In genomic region chr7:99919814-99920618, GRCh38 we compare ENCODE assay signal across 8 cellular contexts. TPM values are rescaled to one million over a fixed set of nuclear protein-coding genes. Genes with fewer than 3 reads are reported as not detected.
A peak's percentile ranks its signal among the peaks of the same experiment; 100 is the strongest.
DNase-seq lines count a peak whose midpoint lies in the region; ATAC-seq, FAIRE-seq and TF ChIP-seq lines count a peak whose summit lies in the region.

No MANE protein-coding gene starts in this region.

- H3K27ac ChIP-seq in keratinocyte (ENCODE audit: control insufficient read depth, insufficient read depth, low read length) = peak overlapping the region; percentile 76
- H3K27ac ChIP-seq in testis = peak overlapping the region; percentile 85 to 88

- dilution Hi-C loops in keratinocyte (cut with MboI; ENCODE audit: extremely low pct_ligation_motif_present, low sequenced_read_pairs) = no loop called here

- no peaks in the 10 kb centered on the region for H3K27me3 Mint-ChIP-seq in activated CD4-positive, alpha-beta T cell treated with anti-CD3 and anti-CD28 coated beads for 36 hours

- peak overlapping the region; percentile 91 for H3K4me2 ChIP-seq in keratinocyte (ENCODE audit: control insufficient read depth, extremely low read depth, insufficient read depth, low read depth, low read length)

- no peaks in the 10 kb centered on the region for H3K9me3 Mint-ChIP-seq in activated CD4-positive, alpha-beta T cell treated with anti-CD3 and anti-CD28 coated beads for 36 hours (ENCODE audit: low read depth)
- no peaks in the 10 kb centered on the region for H3K9me3 Mint-ChIP-seq in activated naive CD4-positive, alpha-beta T cell treated with anti-CD3 and anti-CD28 coated beads, Interleukin-2, amount 50 U/mL, for 72 hours

- peak overlapping the region; percentile 97 for H2AFZ ChIP-seq in keratinocyte (ENCODE audit: control insufficient read depth, low read length)

- H3K9ac ChIP-seq in keratinocyte (ENCODE audit: control insufficient read depth, extremely low read depth, insufficient read depth, low read length) = peak overlapping the region; percentile 89

- peaks cover 3% of the 10 kb centered on the region for H3K9me1 ChIP-seq in keratinocyte (ENCODE audit: control insufficient read depth, extremely low read depth, insufficient read depth, low read length)

- peaks cover 0 to 9% of the 10 kb centered on the region in 2 experiments for H3K36me3 ChIP-seq in keratinocyte (ENCODE audit: control insufficient read depth in 2 of 2, extremely low read depth in 1 of 2, insufficient read depth in 2 of 2, low read length in 2 of 2)
- no peaks in the 10 kb centered on the region for H3K36me3 ChIP-seq in testis (ENCODE audit: low read depth, missing control alignments)

- H3K4me1 Mint-ChIP-seq in activated CD4-positive, alpha-beta T cell treated with anti-CD3 and anti-CD28 coated beads for 36 hours = peaks cover 27% of the 10 kb centered on the region

- no peak for TF ChIP-seq POLR2A in testis (IDR thresholded peaks at IDR 0.05)

- peaks cover 45% of the 10 kb centered on the region for H3K79me2 ChIP-seq in keratinocyte (ENCODE audit: control insufficient read depth, insufficient read depth, low read length)

- H3K9me3 ChIP-seq in keratinocyte (ENCODE audit: control insufficient read depth, low read depth, low read length) (no peaks in the 10 kb centered on the region), testis (no peaks in the 10 kb centered on the region)

- peak overlapping the region; percentile 87 to 90 (median 89) for H3K4me3 ChIP-seq in keratinocyte (ENCODE audit: control insufficient read depth in 2 of 3, extremely low read depth in 1 of 3, insufficient read depth in 2 of 3, low read depth in 1 of 3, low read length in 3 of 3)
- peak overlapping the region; percentile 89 to 97 for H3K4me3 ChIP-seq in testis

- H3K27me3 ChIP-seq in keratinocyte (ENCODE audit: control insufficient read depth, extremely low read depth, insufficient read depth, low read length) (no peaks in the 10 kb centered on the region), testis (no peaks in the 10 kb centered on the region)

- TF ChIP-seq CTCF in keratinocyte (optimal IDR thresholded peaks at IDR 0.05 in 1 of 3, IDR thresholded peaks at IDR 0.05 in 1 of 3, conservative IDR thresholded peaks at IDR 0.05 in 1 of 3; ENCODE audit: extremely low read depth in 1 of 3, insufficient read depth in 2 of 3, low read length in 3 of 3) = no peak
- no peak for TF ChIP-seq CTCF in testis (IDR thresholded peaks at IDR 0.05)

- peaks cover 32% of the 10 kb centered on the region for H3K36me3 Mint-ChIP-seq in activated CD4-positive, alpha-beta T cell treated with anti-CD3 and anti-CD28 coated beads for 36 hours (ENCODE audit: low read depth)
- peaks cover 8 to 14% of the 10 kb centered on the region in 2 donors for H3K36me3 Mint-ChIP-seq in activated naive CD4-positive, alpha-beta T cell treated with anti-CD3 and anti-CD28 coated beads, Interleukin-2, amount 50 U/mL, for 72 hours

- intact Hi-C loops in activated CD4-positive, alpha-beta T cell treated with anti-CD3 and anti-CD28 coated beads for 36 hours (cut with DNase I, micrococcal nuclease) = loop anchor here (1.0 to 10.0 kb wide), 12 partner anchors 95 to 508 kb away; partner anchors contain the start of genes COPS6 (in 2 of the 2), ZNF3 (in 2 of the 2), CNPY4 (in 1 of the 2) and CPSF4 (in 1 of the 2)
- intact Hi-C loops in testis (cut with DNase I; ENCODE audit: low total_unique reads) = no loop called here

- H3K4me1 ChIP-seq in keratinocyte (ENCODE audit: control insufficient read depth, extremely low read depth, insufficient read depth, low read length) = peaks cover 29% of the 10 kb centered on the region
- H3K4me1 ChIP-seq in testis = peaks cover 15% of the 10 kb centered on the region

- peak overlapping the region; percentile 95 for H3K27ac Mint-ChIP-seq in activated CD4-positive, alpha-beta T cell treated with anti-CD3 and anti-CD28 coated beads for 36 hours
- H3K27ac Mint-ChIP-seq in activated naive CD4-positive, alpha-beta T cell treated with anti-CD3 and anti-CD28 coated beads, Interleukin-2, amount 50 U/mL, for 72 hours = peak overlapping the region; percentile 96 to 98

- no peak for DNase-seq in activated CD4-positive, alpha-beta T cell treated with anti-CD3 and anti-CD28 coated beads for 36 hours
- DNase-seq in activated CD4-positive, alpha-beta T cell treated with anti-CD3 and anti-CD28 coated beads for 1 hour = no peak
- no peak for DNase-seq in activated naive CD4-positive, alpha-beta T cell treated with anti-CD3 and anti-CD28 coated beads, Interleukin-2, amount 50 U/mL, for 72 hours (ENCODE audit: low spot score in 2 of 2)
- DNase-seq in keratinocyte (ENCODE audit: low read depth, low spot score) (no peak), testis (no peak), C1 segment of cervical spinal cord (lab: John Stamatoyannopoulos, UW) (no peak), ecto neural progenitor cell (ENCODE audit: low spot score) (no peak)
- DNase-seq in stimulated activated CD4-positive, alpha-beta T cell treated with anti-CD3 and anti-CD28 coated beads, Interleukin-4, amount 100 ng/mL, for 24 hours = no peak

- peaks cover 4% of the 10 kb centered on the region for H4K20me1 ChIP-seq in keratinocyte (ENCODE audit: control insufficient read depth, extremely low read depth, insufficient read depth, low read length)

- CTCF ChIA-PET in activated CD4-positive, alpha-beta T cell treated with anti-CD3 and anti-CD28 coated beads for 36 hours (lab: Charles Lee) = interaction anchor here (0.6 to 5.4 kb wide), 15 partner anchors 9 to 531 kb away, joined by 3 to 38 read pairs (median 5); partner anchors contain the start of genes GJC3, ZKSCAN1 and ZSCAN21

- H3K4me3 Mint-ChIP-seq in activated CD4-positive, alpha-beta T cell treated with anti-CD3 and anti-CD28 coated beads for 36 hours = peak overlapping the region; percentile 92

- WGBS in testis, 2 donors = 43 to 48% methylated on average over 8 of the region's 8 CpGs

- POLR2A ChIA-PET in activated CD4-positive, alpha-beta T cell treated with anti-CD3 and anti-CD28 coated beads for 36 hours (lab: Charles Lee) = interaction anchor here (0.6 to 1.3 kb wide), 9 partner anchors 9 to 430 kb away, joined by 3 to 8 read pairs (median 3); partner anchors contain the start of genes AP4M1, GJC3, MCM7 and ZNF655

- ATAC-seq in activated CD4-positive, alpha-beta T cell treated with anti-CD3 and anti-CD28 coated beads for 36 hours = no peak
- no peak for ATAC-seq in activated naive CD4-positive, alpha-beta T cell treated with anti-CD3 and anti-CD28 coated beads, Interleukin-2, amount 50 U/mL, for 72 hours

- FAIRE-seq in keratinocyte (lab: Jason Lieb, UNC) = no peak

RNA-seq across cellular contexts. Expression of gene TRIM4, which starts 0.7 kb away (rescaled TPM):
- 10 to 100 TPM; 23.9 to 25.7 TPM for total RNA-seq in activated CD4-positive, alpha-beta T cell treated with anti-CD3 and anti-CD28 coated beads for 36 hours
- 10 to 100 TPM; 25.8 to 28.3 TPM for total RNA-seq in activated naive CD4-positive, alpha-beta T cell treated with anti-CD3 and anti-CD28 coated beads, Interleukin-2, amount 50 U/mL, for 72 hours
- polyA plus RNA-seq in keratinocyte (17.9 to 25.5 TPM (median 19.7 TPM) in 3 replicates), testis (ENCODE audit: insufficient read depth, low read depth, low replicate concordance) (26.1 TPM)
- 162 TPM for polyA plus RNA-seq in keratinocyte (2011; ENCODE audit: low read depth)
- polyA plus RNA-seq in keratinocyte (2011; cell fraction: cytosol; rRNA removed) = 16.7 and 25.0 TPM in 2 replicates
- 28.1 and 33.5 TPM in 2 replicates for polyA plus RNA-seq in keratinocyte (2011; cell fraction: nucleus; rRNA removed)
- polyA plus RNA-seq in keratinocyte (2012; ENCODE audit: low replicate concordance) = 17.5 and 32.6 TPM in 2 replicates
- polyA minus RNA-seq in keratinocyte = 11.9 to 22.3 TPM (median 17.8 TPM) in 3 replicates
- polyA minus RNA-seq in keratinocyte (2011; cell fraction: cytosol; rRNA and poly(A)+ RNA removed) = 18.4 TPM
- polyA minus RNA-seq in keratinocyte (2011; cell fraction: nucleus; rRNA and poly(A)+ RNA removed) = 14.4 and 21.3 TPM in 2 replicates
- total RNA-seq in testis = 10 to 100 TPM; 56.1 to 59.7 TPM

RNA-seq across cellular contexts. Expression of gene GJC3, which starts 9.4 kb away (rescaled TPM):
- 1 to 10 TPM in 1 of 2 experiments, under 1 TPM in 1; 0.73 to 1.1 TPM for total RNA-seq in activated CD4-positive, alpha-beta T cell treated with anti-CD3 and anti-CD28 coated beads for 36 hours
- under 1 TPM; 0.68 to 0.89 TPM for total RNA-seq in activated naive CD4-positive, alpha-beta T cell treated with anti-CD3 and anti-CD28 coated beads, Interleukin-2, amount 50 U/mL, for 72 hours
- polyA plus RNA-seq in keratinocyte = not detected in 3 replicates
- 0.24 TPM for polyA plus RNA-seq in keratinocyte (2011; ENCODE audit: low read depth)
- not detected in 2 replicates for polyA plus RNA-seq in keratinocyte (2011; cell fraction: cytosol; rRNA removed)
- not detected in 2 replicates for polyA plus RNA-seq in keratinocyte (2011; cell fraction: nucleus; rRNA removed)
- polyA plus RNA-seq in keratinocyte (2012; ENCODE audit: low replicate concordance) = 0.55 TPM in 1 of 2 replicates, not detected in the other
- polyA minus RNA-seq in keratinocyte = 0.26 TPM in 1 of 3 replicates, not detected in the others
- not detected for polyA minus RNA-seq in keratinocyte (2011; cell fraction: cytosol; rRNA and poly(A)+ RNA removed)
- not detected in 2 replicates for polyA minus RNA-seq in keratinocyte (2011; cell fraction: nucleus; rRNA and poly(A)+ RNA removed)
- under 1 TPM; 0.43 to 0.71 TPM for total RNA-seq in testis
- 0.79 TPM for polyA plus RNA-seq in testis (ENCODE audit: insufficient read depth, low read depth, low replicate concordance)

RNA-seq across cellular contexts. Expression of gene OR2AE1, which starts 43.2 kb away (rescaled TPM):
- not detected for total RNA-seq in activated CD4-positive, alpha-beta T cell treated with anti-CD3 and anti-CD28 coated beads for 36 hours
- total RNA-seq in activated naive CD4-positive, alpha-beta T cell treated with anti-CD3 and anti-CD28 coated beads, Interleukin-2, amount 50 U/mL, for 72 hours = under 1 TPM in 1 of 2 donors, not detected in 1; 0.31 TPM
- 0.09 TPM in 1 of 3 replicates, not detected in the others for polyA plus RNA-seq in keratinocyte
- polyA plus RNA-seq in keratinocyte (2011; ENCODE audit: low read depth) = not detected
- not detected in 2 replicates for polyA plus RNA-seq in keratinocyte (2011; cell fraction: cytosol; rRNA removed)
- 0.11 and 0.55 TPM in 2 replicates for polyA plus RNA-seq in keratinocyte (2011; cell fraction: nucleus; rRNA removed)
- not detected in 2 replicates for polyA plus RNA-seq in keratinocyte (2012; ENCODE audit: low replicate concordance)
- polyA minus RNA-seq in keratinocyte = 0.32 to 1.4 TPM in 2 of 3 replicates, not detected in the other
- not detected for polyA minus RNA-seq in keratinocyte (2011; cell fraction: cytosol; rRNA and poly(A)+ RNA removed)
- 1.5 and 1.9 TPM in 2 replicates for polyA minus RNA-seq in keratinocyte (2011; cell fraction: nucleus; rRNA and poly(A)+ RNA removed)
- not detected for total RNA-seq in testis
- polyA plus RNA-seq in testis (ENCODE audit: insufficient read depth, low read depth, low replicate concordance) = not detected

RNA-seq across cellular contexts. Expression of gene AZGP1, which starts 55.8 kb away (rescaled TPM):
- not detected for total RNA-seq in activated CD4-positive, alpha-beta T cell treated with anti-CD3 and anti-CD28 coated beads for 36 hours
- under 1 TPM in 1 of 2 donors, not detected in 1; 0.43 TPM for total RNA-seq in activated naive CD4-positive, alpha-beta T cell treated with anti-CD3 and anti-CD28 coated beads, Interleukin-2, amount 50 U/mL, for 72 hours
- polyA plus RNA-seq in keratinocyte (0.14 to 1.3 TPM (median 1.3 TPM) in 3 replicates), testis (ENCODE audit: insufficient read depth, low read depth, low replicate concordance) (60.5 TPM)
- polyA plus RNA-seq in keratinocyte (2011; ENCODE audit: low read depth) = 566 TPM
- 0.14 and 0.39 TPM in 2 replicates for polyA plus RNA-seq in keratinocyte (2011; cell fraction: cytosol; rRNA removed)
- polyA plus RNA-seq in keratinocyte (2011; cell fraction: nucleus; rRNA removed) = 0.37 and 3.4 TPM in 2 replicates
- polyA plus RNA-seq in keratinocyte (2012; ENCODE audit: low replicate concordance) = 1.00 and 287 TPM in 2 replicates
- 4.9 TPM in 1 of 3 replicates, not detected in the others for polyA minus RNA-seq in keratinocyte
- not detected for polyA minus RNA-seq in keratinocyte (2011; cell fraction: cytosol; rRNA and poly(A)+ RNA removed)
- polyA minus RNA-seq in keratinocyte (2011; cell fraction: nucleus; rRNA and poly(A)+ RNA removed) = 1.6 and 3.6 TPM in 2 replicates
- total RNA-seq in testis = 10 to 100 TPM; 42.1 to 81.2 TPM
